Comparison of ENCODE assay signal across 14 cellular contexts in genomic region chr5:56520951-56521350, GRCh38.
DNase-seq lines count a peak whose midpoint lies in the region; ATAC-seq and TF ChIP-seq lines count a peak whose summit lies in the region.
"Had no signal": no experiment of that assay in that cellular context is flagged by ENCODE, and none has a peak within 500 bp of the region (broad histone marks: within the 10 kb centered on the region; RNA-seq: fewer than 3 reads in every experiment).

No MANE protein-coding gene starts in this region.

- H3K4me1 ChIP-seq in parathyroid adenoma (peaks cover 45% of the 10 kb centered on the region), thyroid gland (peaks cover 39 to 54% of the 10 kb centered on the region in 2 donors), gastrocnemius medialis (peaks cover 0 to 15% of the 10 kb centered on the region in 2 donors)

- H3K4me3 ChIP-seq in parathyroid adenoma (ENCODE audit: low read depth, low read length): no peak overlapping the region
- no peak overlapping the region for H3K4me3 ChIP-seq in thyroid gland (replicated peaks in 1 of 3)
- no peak overlapping the region for H3K4me3 ChIP-seq in gastrocnemius medialis

- TF ChIP-seq POLR2A in thyroid gland (IDR thresholded peaks at IDR 0.05) (peak in 1 of 2 donors; percentile 45), gastrocnemius medialis (IDR thresholded peaks at IDR 0.05) (no peak)

- WGBS in thyroid gland, 2 donors: 70 to 85% methylated on average over 9 of the region's 9 CpGs

- H3K9me3 ChIP-seq in parathyroid adenoma (ENCODE audit: control insufficient read depth, low read length) (no peaks in the 10 kb centered on the region), thyroid gland (no peaks in the 10 kb centered on the region), gastrocnemius medialis (no peaks in the 10 kb centered on the region)

- H3K9ac ChIP-seq in parathyroid adenoma: no peak overlapping the region

- peak overlapping the region; percentile 47 for H3K4me2 ChIP-seq in parathyroid adenoma (ENCODE audit: low read length)

- H2AFZ ChIP-seq in parathyroid adenoma: peak overlapping the region; percentile 69

- TF ChIP-seq CTCF in parathyroid adenoma (IDR thresholded peaks at IDR 0.05) (no peak), thyroid gland (IDR thresholded peaks at IDR 0.05) (no peak), gastrocnemius medialis (IDR thresholded peaks at IDR 0.05 in 4 of 5, conservative IDR thresholded peaks at IDR 0.05 in 1 of 5) (no peak)

- ATAC-seq in gastrocnemius medialis (no peak), HG02885 (IDR thresholded peaks at IDR 0.05; ENCODE audit: poor library complexity, unreplicated experiment) (no peak)

- intact Hi-C loops in head of caudate nucleus (cut with DNase I): no loop called here
- intact Hi-C loops in thyroid gland (cut with DNase I): no loop called here
- intact Hi-C loops in gastrocnemius medialis (cut with DNase I; ENCODE audit: low total_unique reads): no loop called here

- DNase-seq in cerebellar cortex (ENCODE audit: low spot score) (peak; percentile 47), head of caudate nucleus (peak in 37 of 42 donors; percentile 16 to 80 (median 53)), thyroid gland (peak; percentile 60 to 64), gastrocnemius medialis (no peak)
- no peak for DNase-seq in effector CD8-positive, alpha-beta T cell (lab: John Stamatoyannopoulos, UW)
- DNase-seq: ACHN; C1 segment of cervical spinal cord; Calu3; CD4-positive, alpha-beta T cell; DMS79; GOT3; H9 had no signal

- no peaks in the 10 kb centered on the region for H3K36me3 ChIP-seq in parathyroid adenoma (ENCODE audit: control insufficient read depth, insufficient read depth, low read length)
- no peaks in the 10 kb centered on the region for H3K36me3 ChIP-seq in thyroid gland
- H3K36me3 ChIP-seq in gastrocnemius medialis: no peaks in the 10 kb centered on the region

- H3K79me2 ChIP-seq in parathyroid adenoma: no peaks in the 10 kb centered on the region

- H3K27ac ChIP-seq in parathyroid adenoma (no peak overlapping the region), thyroid gland (peak overlapping the region in 1 of 3 donors; percentile 45), gastrocnemius medialis (no peak overlapping the region)

- H3K27me3 ChIP-seq in parathyroid adenoma (ENCODE audit: control insufficient read depth, insufficient read depth, low read length) (no peaks in the 10 kb centered on the region), thyroid gland (no peaks in the 10 kb centered on the region), gastrocnemius medialis (no peaks in the 10 kb centered on the region)

- in situ Hi-C loops in gastrocnemius medialis (cut with MboI; ENCODE audit: low sequenced_read_pairs in 4 of 4): no loop called here

Comparison
In these comparisons a context has a peak if more than half of its experiments do, and no peak if none do; other contexts are left out.
1. DNase-seq: peak in cerebellar cortex (single experiment), head of caudate nucleus (37 of 42) and thyroid gland (2 of 2); none in gastrocnemius medialis (0 of 2) and effector CD8-positive, alpha-beta T cell (single experiment).